In genomic region chr9:128250839-128251558, GRCh38 we compare ENCODE assay signal across 8 cellular contexts. TPM values are rescaled to one million over a fixed set of nuclear protein-coding genes. Genes with fewer than 3 reads are reported as not detected.
DNase-seq lines count a peak whose midpoint lies in the region; ATAC-seq, FAIRE-seq and TF ChIP-seq lines count a peak whose summit lies in the region.

No MANE protein-coding gene starts in this region.

- H3K79me2 ChIP-seq in keratinocyte (ENCODE audit: control insufficient read depth, insufficient read depth, low read length): no peaks in the 10 kb centered on the region

- no peak for TF ChIP-seq POLR2A in tibial nerve (IDR thresholded peaks at IDR 0.05)

- H2AFZ ChIP-seq in keratinocyte (ENCODE audit: control insufficient read depth, low read length): peak overlapping the region; percentile 39

- ATAC-seq in heart right ventricle (no peak), Right ventricle myocardium inferior (no peak), HG03442 (IDR thresholded peaks at IDR 0.05; ENCODE audit: unreplicated experiment) (no peak)

- dilution Hi-C loops in keratinocyte (cut with MboI; ENCODE audit: extremely low pct_ligation_motif_present, low sequenced_read_pairs): no loop called here

- H3K4me1 Mint-ChIP-seq in activated T-helper 1 cell treated with anti-CD3 and anti-CD28 coated beads, Interleukin-12 subunit alpha, Interleukin-12 subunit beta, Interleukin-2, Interleukin-4 antibody, amounts not matched to agents 30 ng/mL and 10 ng/mL and 1 ng/mL, durations not matched to agents 14 hours and 24 hours and 36 hours (ENCODE audit: low read depth): peaks cover 5% of the 10 kb centered on the region

- H3K9me3 Mint-ChIP-seq in activated T-helper 1 cell treated with anti-CD3 and anti-CD28 coated beads, Interleukin-12 subunit alpha, Interleukin-12 subunit beta, Interleukin-2, Interleukin-4 antibody, amounts not matched to agents 30 ng/mL and 10 ng/mL and 1 ng/mL, durations not matched to agents 14 hours and 24 hours and 36 hours: no peaks in the 10 kb centered on the region

- H3K36me3 ChIP-seq in heart right ventricle (peaks cover 0 to 6% (median 0%) of the 10 kb centered on the region in 9 donors), keratinocyte (ENCODE audit: control insufficient read depth in 2 of 2, extremely low read depth in 1 of 2, insufficient read depth in 2 of 2, low read length in 2 of 2) (peaks cover 0 to 1% of the 10 kb centered on the region in 2 experiments), tibial nerve (peaks cover 0 to 11% (median 0%) of the 10 kb centered on the region in 3 donors)

- 21 to 25% methylated on average over 38 of the region's 38 CpGs for WGBS in heart right ventricle, 2 donors
- 11 to 25% methylated on average over 15 to 36 of the region's 38 CpGs for WGBS in tibial nerve, 2 donors

- no peaks in the 10 kb centered on the region for H3K9me3 ChIP-seq in heart right ventricle
- no peaks in the 10 kb centered on the region for H3K9me3 ChIP-seq in keratinocyte (ENCODE audit: control insufficient read depth, low read depth, low read length)
- H3K9me3 ChIP-seq in tibial nerve: no peaks in the 10 kb centered on the region

- no peak for DNase-seq in heart right ventricle
- DNase-seq in Right ventricle myocardium inferior (ENCODE audit: missing footprints): no peak
- DNase-seq in activated T-helper 1 cell treated with anti-CD3 and anti-CD28 coated beads, Interleukin-12 subunit alpha, Interleukin-12 subunit beta, Interleukin-2, Interleukin-4 antibody, amounts not matched to agents 30 ng/mL and 10 ng/mL and 1 ng/mL, durations not matched to agents 14 hours and 24 hours and 36 hours (ENCODE audit: low spot score): no peak
- no peak for DNase-seq in keratinocyte (ENCODE audit: low read depth, low spot score)
- DNase-seq in tibial nerve (ENCODE audit: low spot score in 2 of 2): no peak
- DNase-seq in CD1c-positive myeloid dendritic cell (ENCODE audit: extremely low spot score): no peak
- DNase-seq in NCI-H2171 (lab: John Stamatoyannopoulos, UW): no peak

- peaks cover 0 to 31% (median 8%) of the 10 kb centered on the region in 7 donors for H3K27me3 ChIP-seq in heart right ventricle
- no peaks in the 10 kb centered on the region for H3K27me3 ChIP-seq in keratinocyte (ENCODE audit: control insufficient read depth, extremely low read depth, insufficient read depth, low read length)
- H3K27me3 ChIP-seq in tibial nerve: no peaks in the 10 kb centered on the region

- peaks cover 24% of the 10 kb centered on the region for H3K27me3 Mint-ChIP-seq in activated T-helper 1 cell treated with anti-CD3 and anti-CD28 coated beads, Interleukin-12 subunit alpha, Interleukin-12 subunit beta, Interleukin-2, Interleukin-4 antibody, amounts not matched to agents 30 ng/mL and 10 ng/mL and 1 ng/mL, durations not matched to agents 14 hours and 24 hours and 36 hours (ENCODE audit: insufficient read depth)

- no peak for TF ChIP-seq CTCF in heart right ventricle (IDR thresholded peaks at IDR 0.05)
- no peak for TF ChIP-seq CTCF in keratinocyte (optimal IDR thresholded peaks at IDR 0.05 in 1 of 3, IDR thresholded peaks at IDR 0.05 in 1 of 3, conservative IDR thresholded peaks at IDR 0.05 in 1 of 3; ENCODE audit: extremely low read depth in 1 of 3, insufficient read depth in 2 of 3, low read length in 3 of 3)
- TF ChIP-seq CTCF in tibial nerve (IDR thresholded peaks at IDR 0.05): no peak

- H3K9ac ChIP-seq in keratinocyte (ENCODE audit: control insufficient read depth, extremely low read depth, insufficient read depth, low read length): peak overlapping the region; percentile 64

- no peaks in the 10 kb centered on the region for H3K36me3 Mint-ChIP-seq in activated T-helper 1 cell treated with anti-CD3 and anti-CD28 coated beads, Interleukin-12 subunit alpha, Interleukin-12 subunit beta, Interleukin-2, Interleukin-4 antibody, amounts not matched to agents 30 ng/mL and 10 ng/mL and 1 ng/mL, durations not matched to agents 14 hours and 24 hours and 36 hours (ENCODE audit: low read depth)

- H4K20me1 ChIP-seq in keratinocyte (ENCODE audit: control insufficient read depth, extremely low read depth, insufficient read depth, low read length): no peaks in the 10 kb centered on the region

- no peak overlapping the region for H3K27ac Mint-ChIP-seq in activated T-helper 1 cell treated with anti-CD3 and anti-CD28 coated beads, Interleukin-12 subunit alpha, Interleukin-12 subunit beta, Interleukin-2, Interleukin-4 antibody, amounts not matched to agents 30 ng/mL and 10 ng/mL and 1 ng/mL, durations not matched to agents 14 hours and 24 hours and 36 hours

- peaks cover 5 to 25% (median 17%) of the 10 kb centered on the region in 9 donors for H3K4me1 ChIP-seq in heart right ventricle
- peaks cover 30% of the 10 kb centered on the region for H3K4me1 ChIP-seq in keratinocyte (ENCODE audit: control insufficient read depth, extremely low read depth, insufficient read depth, low read length)
- peaks cover 0 to 28% (median 13%) of the 10 kb centered on the region in 4 donors for H3K4me1 ChIP-seq in tibial nerve

- intact Hi-C loops in heart right ventricle (cut with DNase I): no loop called here
- intact Hi-C loops in Right ventricle myocardium inferior (cut with DNase I): no loop called here
- intact Hi-C loops in activated T-helper 1 cell treated with anti-CD3 and anti-CD28 coated beads, Interleukin-12 subunit alpha, Interleukin-12 subunit beta, Interleukin-2, Interleukin-4 antibody, amounts not matched to agents 30 ng/mL and 10 ng/mL and 1 ng/mL, durations not matched to agents 14 hours and 24 hours and 36 hours (cut with micrococcal nuclease): loop anchor here (1.0 kb wide), 9 partner anchors 25 to 777 kb away; partner anchors contain the start of genes BBLN, COQ4, DNM1 and GOLGA2

- no peaks in the 10 kb centered on the region for H3K9me1 ChIP-seq in keratinocyte (ENCODE audit: control insufficient read depth, extremely low read depth, insufficient read depth, low read length)

- H3K4me2 ChIP-seq in keratinocyte (ENCODE audit: control insufficient read depth, extremely low read depth, insufficient read depth, low read depth, low read length): peak overlapping the region; percentile 87

- no peak for TF ChIP-seq EP300 in tibial nerve (IDR thresholded peaks at IDR 0.05)

- no peak overlapping the region for H3K27ac ChIP-seq in heart right ventricle
- H3K27ac ChIP-seq in keratinocyte (ENCODE audit: control insufficient read depth, insufficient read depth, low read length): no peak overlapping the region
- H3K27ac ChIP-seq in tibial nerve: peak overlapping the region in 2 of 4 donors; percentile 40 to 72

- FAIRE-seq in keratinocyte (lab: Jason Lieb, UNC): no peak

- H3K4me3 Mint-ChIP-seq in activated T-helper 1 cell treated with anti-CD3 and anti-CD28 coated beads, Interleukin-12 subunit alpha, Interleukin-12 subunit beta, Interleukin-2, Interleukin-4 antibody, amounts not matched to agents 30 ng/mL and 10 ng/mL and 1 ng/mL, durations not matched to agents 14 hours and 24 hours and 36 hours: peak overlapping the region; percentile 83

- peak overlapping the region; percentile 1 to 50 (median 24) for H3K4me3 ChIP-seq in heart right ventricle
- peak overlapping the region; percentile 56 to 81 (median 62) for H3K4me3 ChIP-seq in keratinocyte (ENCODE audit: control insufficient read depth in 2 of 3, extremely low read depth in 1 of 3, insufficient read depth in 2 of 3, low read depth in 1 of 3, low read length in 3 of 3)
- peak overlapping the region; percentile 24 to 57 (median 34) for H3K4me3 ChIP-seq in tibial nerve

RNA-seq across cellular contexts. Expression of gene GOLGA2, which starts 24.8 kb away (rescaled TPM):
- total RNA-seq in heart right ventricle (100 to 1,000 TPM in 1 of 10 donors, 10 to 100 TPM in 9; 78.0 to 101 (median 89.1) TPM), Right ventricle myocardium inferior (76.4 TPM), tibial nerve (100 to 1,000 TPM in 1 of 4 donors, 10 to 100 TPM in 3; 67.4 to 103 (median 91.9) TPM)
- polyA plus RNA-seq in heart right ventricle (10 to 100 TPM; 85.7 to 91.8 TPM), keratinocyte (31.9 to 48.8 TPM (median 41.6 TPM) in 3 replicates)
- 52.3 and 53.0 TPM in 2 replicates for total RNA-seq in activated T-helper 1 cell treated with anti-CD3 and anti-CD28 coated beads, Interleukin-12 subunit alpha, Interleukin-12 subunit beta, Interleukin-2, Interleukin-4 antibody, amounts not matched to agents 30 ng/mL and 10 ng/mL and 1 ng/mL, durations not matched to agents 14 hours and 24 hours and 36 hours
- 58.0 TPM for polyA plus RNA-seq in keratinocyte (2011; ENCODE audit: low read depth)
- polyA plus RNA-seq in keratinocyte (2011; cell fraction: cytosol; rRNA removed): 33.3 and 34.3 TPM in 2 replicates
- 107 and 113 TPM in 2 replicates for polyA plus RNA-seq in keratinocyte (2011; cell fraction: nucleus; rRNA removed)
- 47.3 and 51.7 TPM in 2 replicates for polyA plus RNA-seq in keratinocyte (2012; ENCODE audit: low replicate concordance)
- polyA minus RNA-seq in keratinocyte: 15.7 to 35.1 TPM (median 18.3 TPM) in 3 replicates
- polyA minus RNA-seq in keratinocyte (2011; cell fraction: cytosol; rRNA and poly(A)+ RNA removed): 20.0 TPM
- 37.4 and 60.7 TPM in 2 replicates for polyA minus RNA-seq in keratinocyte (2011; cell fraction: nucleus; rRNA and poly(A)+ RNA removed)

RNA-seq across cellular contexts. Expression of gene SWI5, which starts 25.1 kb away (rescaled TPM):
- 10 to 100 TPM; 13.9 to 23.8 (median 20.8) TPM for total RNA-seq in heart right ventricle
- 10 to 100 TPM; 17.0 to 46.3 TPM for polyA plus RNA-seq in heart right ventricle
- total RNA-seq in Right ventricle myocardium inferior: 14.9 TPM
- 10.4 and 13.3 TPM in 2 replicates for total RNA-seq in activated T-helper 1 cell treated with anti-CD3 and anti-CD28 coated beads, Interleukin-12 subunit alpha, Interleukin-12 subunit beta, Interleukin-2, Interleukin-4 antibody, amounts not matched to agents 30 ng/mL and 10 ng/mL and 1 ng/mL, durations not matched to agents 14 hours and 24 hours and 36 hours
- polyA plus RNA-seq in keratinocyte: 35.9 to 39.4 TPM (median 38.4 TPM) in 3 replicates
- 12.2 TPM for polyA plus RNA-seq in keratinocyte (2011; ENCODE audit: low read depth)
- 38.5 and 47.9 TPM in 2 replicates for polyA plus RNA-seq in keratinocyte (2011; cell fraction: cytosol; rRNA removed)
- polyA plus RNA-seq in keratinocyte (2011; cell fraction: nucleus; rRNA removed): 18.9 and 20.7 TPM in 2 replicates
- polyA plus RNA-seq in keratinocyte (2012; ENCODE audit: low replicate concordance): 24.8 and 28.2 TPM in 2 replicates
- polyA minus RNA-seq in keratinocyte: 7.8 to 17.7 TPM (median 13.3 TPM) in 3 replicates
- polyA minus RNA-seq in keratinocyte (2011; cell fraction: cytosol; rRNA and poly(A)+ RNA removed): 14.6 TPM
- polyA minus RNA-seq in keratinocyte (2011; cell fraction: nucleus; rRNA and poly(A)+ RNA removed): 3.9 and 4.0 TPM in 2 replicates
- total RNA-seq in tibial nerve: 10 to 100 TPM; 27.5 to 39.8 (median 32.9) TPM

RNA-seq across cellular contexts. Expression of gene DNM1, which starts 47.8 kb away (rescaled TPM):
- total RNA-seq in heart right ventricle (1 to 10 TPM; 2.1 to 7.7 (median 3.9) TPM), Right ventricle myocardium inferior (6.1 TPM), tibial nerve (10 to 100 TPM; 19.9 to 50.4 (median 41.4) TPM)
- polyA plus RNA-seq in heart right ventricle (10 to 100 TPM in 1 of 2 donors, 1 to 10 TPM in 1; 2.5 to 13.7 TPM), keratinocyte (0.25 to 0.34 TPM (median 0.31 TPM) in 3 replicates)
- total RNA-seq in activated T-helper 1 cell treated with anti-CD3 and anti-CD28 coated beads, Interleukin-12 subunit alpha, Interleukin-12 subunit beta, Interleukin-2, Interleukin-4 antibody, amounts not matched to agents 30 ng/mL and 10 ng/mL and 1 ng/mL, durations not matched to agents 14 hours and 24 hours and 36 hours: 1.4 and 1.8 TPM in 2 replicates
- polyA plus RNA-seq in keratinocyte (2011; ENCODE audit: low read depth): 1.6 TPM
- polyA plus RNA-seq in keratinocyte (2011; cell fraction: cytosol; rRNA removed): 0.06 and 0.13 TPM in 2 replicates
- polyA plus RNA-seq in keratinocyte (2011; cell fraction: nucleus; rRNA removed): 1.1 and 2.1 TPM in 2 replicates
- 0.60 and 1.5 TPM in 2 replicates for polyA plus RNA-seq in keratinocyte (2012; ENCODE audit: low replicate concordance)
- polyA minus RNA-seq in keratinocyte: 0.59 to 0.96 TPM (median 0.64 TPM) in 3 replicates
- polyA minus RNA-seq in keratinocyte (2011; cell fraction: cytosol; rRNA and poly(A)+ RNA removed): 0.38 TPM
- 0.53 and 0.93 TPM in 2 replicates for polyA minus RNA-seq in keratinocyte (2011; cell fraction: nucleus; rRNA and poly(A)+ RNA removed)

RNA-seq across cellular contexts. Expression of gene CIZ1, which starts 59.6 kb away (rescaled TPM):
- total RNA-seq in heart right ventricle (10 to 100 TPM; 63.0 to 96.0 (median 76.7) TPM), Right ventricle myocardium inferior (69.3 TPM), tibial nerve (10 to 100 TPM; 59.4 to 99.3 (median 71.4) TPM)
- polyA plus RNA-seq in heart right ventricle (10 to 100 TPM; 39.7 to 70.2 TPM), keratinocyte (23.5 to 30.9 TPM (median 28.1 TPM) in 3 replicates)
- 154 and 158 TPM in 2 replicates for total RNA-seq in activated T-helper 1 cell treated with anti-CD3 and anti-CD28 coated beads, Interleukin-12 subunit alpha, Interleukin-12 subunit beta, Interleukin-2, Interleukin-4 antibody, amounts not matched to agents 30 ng/mL and 10 ng/mL and 1 ng/mL, durations not matched to agents 14 hours and 24 hours and 36 hours
- polyA plus RNA-seq in keratinocyte (2011; ENCODE audit: low read depth): 102 TPM
- polyA plus RNA-seq in keratinocyte (2011; cell fraction: cytosol; rRNA removed): 24.6 and 44.2 TPM in 2 replicates
- polyA plus RNA-seq in keratinocyte (2011; cell fraction: nucleus; rRNA removed): 61.0 and 78.9 TPM in 2 replicates
- 68.4 and 90.5 TPM in 2 replicates for polyA plus RNA-seq in keratinocyte (2012; ENCODE audit: low replicate concordance)
- polyA minus RNA-seq in keratinocyte: 47.5 to 170 TPM (median 51.2 TPM) in 3 replicates
- 52.4 TPM for polyA minus RNA-seq in keratinocyte (2011; cell fraction: cytosol; rRNA and poly(A)+ RNA removed)
- polyA minus RNA-seq in keratinocyte (2011; cell fraction: nucleus; rRNA and poly(A)+ RNA removed): 21.5 and 21.9 TPM in 2 replicates
